In the genomic region with DNA sequence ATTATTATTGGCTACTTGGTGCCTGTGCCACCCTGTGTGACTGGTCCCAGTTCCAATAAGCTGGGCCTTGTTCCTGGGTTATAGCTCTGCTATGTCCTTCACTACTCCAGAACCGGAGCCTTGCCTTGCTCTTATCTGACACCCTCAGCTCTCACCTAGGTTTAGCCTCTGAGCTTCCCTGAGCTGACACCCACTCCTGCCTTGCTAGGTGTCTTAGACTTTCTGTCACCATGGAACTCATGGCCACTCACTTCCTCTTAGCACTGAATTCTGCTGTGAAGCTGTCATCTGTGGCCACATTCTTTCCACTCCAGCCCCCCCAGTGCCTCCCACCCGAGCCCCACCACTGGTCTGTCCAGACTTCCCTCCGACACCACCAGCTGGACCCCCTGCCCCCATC, we compare ENCODE assay signal across 1 cellular context.
A peak's percentile ranks its signal among the peaks of the same experiment; 100 is the strongest.
TF ChIP-seq lines count a peak whose summit lies in the region.

No MANE protein-coding gene starts in this region.

TF ChIP-seq in K562, 482 proteins besides CTCF, POLR2A, EP300 and RAD21:
- 0 out of 2 replicates have a peak, but pooled peaks have one; percentile 14 for TF ChIP-seq EGR1 (conservative IDR thresholded peaks at IDR 0.05)
